ENCODE assay signal across 8 cellular contexts in the genomic region with DNA sequence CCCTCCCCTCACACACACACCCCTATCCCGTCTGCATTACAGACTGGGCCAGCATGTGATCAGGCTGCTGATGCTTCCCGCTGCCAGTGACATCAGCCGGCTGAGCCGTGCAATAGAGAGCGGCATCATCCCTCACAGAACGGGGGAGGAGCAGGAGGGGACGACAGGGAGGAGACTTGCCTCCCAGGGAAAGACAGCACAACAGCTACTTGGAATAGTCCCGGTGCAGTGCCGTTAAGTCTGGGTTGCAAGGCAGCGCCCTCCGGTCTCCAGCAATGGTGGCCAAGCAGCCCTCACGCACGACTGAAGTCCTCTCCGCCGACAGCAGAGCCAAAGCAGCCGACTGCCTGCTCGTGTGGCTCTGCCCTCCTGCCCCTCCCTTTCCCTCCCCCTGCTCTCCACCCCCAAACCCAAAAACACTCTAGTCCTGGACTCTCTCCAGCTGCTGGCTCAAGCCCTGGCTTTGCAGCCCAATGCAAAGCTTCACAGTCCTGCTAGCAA. TPM values are rescaled to one million over a fixed set of nuclear protein-coding genes. Genes with fewer than 3 reads are reported as not detected.
DNase-seq lines count a peak whose midpoint lies in the region; ATAC-seq, FAIRE-seq and TF ChIP-seq lines count a peak whose summit lies in the region.

No MANE protein-coding gene starts in this region.

- no peak for ATAC-seq in GM18861 (IDR thresholded peaks at IDR 0.05; ENCODE audit: unreplicated experiment)

- BruUV-seq in PC-9 (replicated peaks; lab: Mats Ljungman, UMichigan), result no TSS peak

- H3K27ac Mint-ChIP-seq in nephron progenitor cell, result no peak overlapping the region

- H3K27me3 Mint-ChIP-seq in nephron progenitor cell (ENCODE audit: low read depth, poor library complexity), result peaks cover 29% of the 10 kb centered on the region

- POLR2A ChIA-PET in PC-9 (lab: Charles Lee; ENCODE audit: unreplicated experiment), result no interaction called here

- H4K20me1 ChIP-seq in PC-9 (ENCODE audit: insufficient read depth), result no peaks in the 10 kb centered on the region

- peaks cover 31% of the 10 kb centered on the region for H3K4me1 Mint-ChIP-seq in nephron progenitor cell

- H3K79me2 ChIP-seq in PC-9 (ENCODE audit: low read depth), result no peaks in the 10 kb centered on the region

- CTCF ChIA-PET in PC-9 (lab: Charles Lee), result no interaction called here

- H3K27ac ChIP-seq in PC-9, result no peak overlapping the region

- H3K36me3 ChIP-seq in HAP-1 (replicated peaks) (no peaks in the 10 kb centered on the region), PC-9 (ENCODE audit: low read depth) (no peaks in the 10 kb centered on the region)

- H3K4me3 Mint-ChIP-seq in nephron progenitor cell, result peak overlapping the region; percentile 61

- H3K4me3 ChIP-seq in HAP-1 (no peak overlapping the region), fibroblast of villous mesenchyme (ENCODE audit: low read depth, low read length) (peak overlapping the region; percentile 43), PC-9 (no peak overlapping the region)

- H3K4me1 ChIP-seq in HAP-1 (peaks cover 3% of the 10 kb centered on the region; the same call in 1 of the 2 replicates), PC-9 (replicated peaks; ENCODE audit: insufficient read depth) (no peaks in the 10 kb centered on the region)

- DNase-seq in HAP-1 (ENCODE audit: low spot score in 2 of 2) (peak; percentile 28 to 68), RCC 7860 (ENCODE audit: low spot score) (peak; percentile 50), fibroblast of villous mesenchyme (ENCODE audit: low read depth) (peak; percentile 63), nephron progenitor cell (peak; percentile 48), PC-9 (no peak), DMS153 treated with DMSO at 0.1 percent for 48 hours (lab: John Stamatoyannopoulos, UW; ENCODE audit: unreplicated experiment) (no peak)
- DNase-seq in activated CD8-positive, alpha-beta memory T cell treated with anti-CD3 and anti-CD28 coated beads, Interleukin-2, amount 50 U/mL, for 4 hours, result no peak

- FAIRE-seq in RCC 7860 (lab: Jason Lieb, UNC), result no peak

- no peak overlapping the region for H2AFZ ChIP-seq in PC-9

- H3K4me2 ChIP-seq in PC-9, result no peak overlapping the region

- no peak for TF ChIP-seq CTCF in fibroblast of villous mesenchyme (IDR thresholded peaks at IDR 0.05; ENCODE audit: insufficient read depth, low read depth, low read length)
- no peak for TF ChIP-seq CTCF in nephron progenitor cell (IDR thresholded peaks at IDR 0.05)
- no peak for TF ChIP-seq CTCF in PC-9 (conservative IDR thresholded peaks at IDR 0.05)

- intact Hi-C loops in PC-9 (cut with micrococcal nuclease; ENCODE audit: unreplicated experiment), result no loop called here

- no peaks in the 10 kb centered on the region for H3K36me3 Mint-ChIP-seq in nephron progenitor cell (ENCODE audit: low read depth)

- H3K9me2 ChIP-seq in PC-9 (ENCODE audit: insufficient read depth), result no peaks in the 10 kb centered on the region

- no peaks in the 10 kb centered on the region for H3K9me3 ChIP-seq in HAP-1
- no peaks in the 10 kb centered on the region for H3K9me3 ChIP-seq in PC-9 (ENCODE audit: insufficient read depth, low read depth)

- no peaks in the 10 kb centered on the region for H3F3A ChIP-seq in PC-9 (ENCODE audit: insufficient read depth, low read depth)

- no peaks in the 10 kb centered on the region for H3K9me3 Mint-ChIP-seq in nephron progenitor cell

- in situ Hi-C loops in HAP-1 (cut with MboI; ENCODE audit: low sequenced_read_pairs), result loop anchor here (25.0 kb wide), 1 partner anchor 109 kb away; no protein-coding TSS in a partner anchor

- H3K27me3 ChIP-seq in HAP-1 (ENCODE audit: low read depth) (no peaks in the 10 kb centered on the region; the same call in 1 of the 2 replicates), PC-9 (ENCODE audit: insufficient read depth, low read depth) (peaks cover 14% of the 10 kb centered on the region; the same call in 1 of the 2 replicates)

RNA-seq across cellular contexts. Expression of a gene that starts 31.5 kb away (rescaled TPM):
- total RNA-seq in fibroblast of villous mesenchyme (1,123 and 1,371 TPM in 2 replicates), PC-9 (2021) (1,891 and 1,969 TPM in 2 replicates)

Comparison
In these comparisons a context has a peak if more than half of its experiments do, and no peak if none do; other contexts are left out.
1. DNase-seq: peak in HAP-1 (2 of 2), RCC 7860 (single experiment), fibroblast of villous mesenchyme (single experiment) and nephron progenitor cell (single experiment); none in activated CD8-positive, alpha-beta memory T cell treated with anti-CD3 and anti-CD28 coated beads, Interleukin-2, amount 50 U/mL, for 4 hours (single experiment), PC-9 (0 of 2) and DMS153 treated with DMSO at 0.1 percent for 48 hours (single experiment).